In the genomic region with DNA sequence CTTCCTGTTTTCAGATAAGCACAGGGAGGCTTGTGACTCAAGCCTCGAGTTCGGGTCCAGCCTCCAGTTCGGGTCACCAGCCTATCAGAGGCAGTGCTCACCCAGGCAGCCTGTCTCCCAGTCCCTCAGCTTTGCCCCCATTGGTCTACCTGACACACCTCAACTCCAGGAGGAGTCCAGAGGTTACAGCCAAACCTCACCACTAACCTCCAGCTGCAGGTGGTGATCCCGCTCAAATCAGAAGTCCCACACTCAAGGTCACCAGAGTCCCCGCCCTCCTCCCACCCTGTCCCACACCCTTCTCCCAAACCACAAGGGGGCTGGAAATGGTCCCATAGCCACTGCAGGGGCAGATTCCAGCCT, we compare ENCODE assay signal across 8 cellular contexts. TPM values are rescaled to one million over a fixed set of nuclear protein-coding genes. Genes with fewer than 3 reads are reported as not detected.
A peak's percentile ranks its signal among the peaks of the same experiment; 100 is the strongest.
DNase-seq lines count a peak whose midpoint lies in the region; ATAC-seq and TF ChIP-seq lines count a peak whose summit lies in the region.

No MANE protein-coding gene starts in this region.

- H3K9ac ChIP-seq in HUES64 (ENCODE audit: low read depth, low read length) (no peak overlapping the region), muscle layer of colon (ENCODE audit: low read length) (peak overlapping the region; percentile 26)

- peak overlapping the region; percentile 50 for H3K4me3 ChIP-seq in HUES64 (ENCODE audit: low read length)
- peak overlapping the region in 1 of 2 donors; percentile 60 for H3K4me3 ChIP-seq in muscle layer of colon (ENCODE audit: low read depth in 1 of 2, low read length in 2 of 2)

- peaks cover 38% of the 10 kb centered on the region for H3K36me3 ChIP-seq in HUES64 (ENCODE audit: insufficient read depth, low read length)
- H3K36me3 ChIP-seq in muscle layer of colon (ENCODE audit: insufficient read depth, low read length): no peaks in the 10 kb centered on the region

- H3K4me1 Mint-ChIP-seq in activated naive CD8-positive, alpha-beta T cell (ENCODE audit: low read depth): peaks cover 39% of the 10 kb centered on the region

- H3K27ac ChIP-seq in HUES64 (ENCODE audit: low read depth, low read length) (no peak overlapping the region), muscle layer of colon (ENCODE audit: low read depth, low read length) (peak overlapping the region; percentile 65)

- H3K4me3 Mint-ChIP-seq in activated naive CD8-positive, alpha-beta T cell: peak overlapping the region; percentile 88

- H3K27me3 Mint-ChIP-seq in activated naive CD8-positive, alpha-beta T cell: no peaks in the 10 kb centered on the region

- no peak for ATAC-seq in HG03439 (IDR thresholded peaks at IDR 0.05; ENCODE audit: unreplicated experiment)
- ATAC-seq in GM18505 (IDR thresholded peaks at IDR 0.05; ENCODE audit: unreplicated experiment): no peak
- ATAC-seq in GM21528 (IDR thresholded peaks at IDR 0.05; ENCODE audit: low FRiP score, unreplicated experiment): no peak

- peaks cover 18% of the 10 kb centered on the region for H3K4me1 ChIP-seq in HUES64 (ENCODE audit: insufficient read depth, low read length)
- peaks cover 18% of the 10 kb centered on the region for H3K4me1 ChIP-seq in muscle layer of colon (ENCODE audit: insufficient read depth, low read length)

- no peaks in the 10 kb centered on the region for H3K36me3 Mint-ChIP-seq in activated naive CD8-positive, alpha-beta T cell

- 62% methylated on average over 5 of the region's 5 CpGs for WGBS in HUES64

- peaks cover 5% of the 10 kb centered on the region for H3K27me3 ChIP-seq in HUES64 (ENCODE audit: insufficient read depth, low read length)
- no peaks in the 10 kb centered on the region for H3K27me3 ChIP-seq in muscle layer of colon (ENCODE audit: control insufficient read depth in 1 of 2, insufficient read depth in 2 of 2, low read length in 2 of 2)

- H3K9me3 Mint-ChIP-seq in activated naive CD8-positive, alpha-beta T cell (ENCODE audit: low read depth): no peaks in the 10 kb centered on the region

- H3K9me3 ChIP-seq in HUES64 (ENCODE audit: insufficient read depth, low read depth, low read length) (no peaks in the 10 kb centered on the region), muscle layer of colon (ENCODE audit: low read length) (no peaks in the 10 kb centered on the region)

- TF ChIP-seq POLR2A in GM18505 (IDR thresholded peaks at IDR 0.05; ENCODE audit: borderline replicate concordance, extremely low read depth, insufficient read depth, insufficient read length): no peak

- DNase-seq in DMS79 treated with DMSO at 0.1 percent for 48 hours (lab: John Stamatoyannopoulos, UW) (peak; percentile 50), COLO668 (lab: John Stamatoyannopoulos, UW; ENCODE audit: unreplicated experiment) (no peak)

- peak overlapping the region; percentile 89 for H3K27ac Mint-ChIP-seq in activated naive CD8-positive, alpha-beta T cell

RNA-seq across cellular contexts. Expression of a gene that starts 42.1 kb away (rescaled TPM):
- polyA plus RNA-seq in HUES64 (2013, experiment 1 of 2): 83.7 TPM
- 82.7 TPM for polyA plus RNA-seq in HUES64 (2013, experiment 2 of 2)
